In genomic region chr2:157439792-157440186, GRCh38 we compare ENCODE assay signal across 9 cellular contexts. TPM values are rescaled to one million over a fixed set of nuclear protein-coding genes. Genes with fewer than 3 reads are reported as not detected.
DNase-seq lines count a peak whose midpoint lies in the region; ATAC-seq and TF ChIP-seq lines count a peak whose summit lies in the region.
"Had no signal": no experiment of that assay in that cellular context is flagged by ENCODE, and none has a peak within 500 bp of the region (broad histone marks: within the 10 kb centered on the region; RNA-seq: fewer than 3 reads in every experiment).

No MANE protein-coding gene starts in this region.

- peak; percentile 78 for DNase-seq in activated effector memory CD4-positive, alpha-beta T cell treated with anti-CD3 and anti-CD28 coated beads, Interleukin-2, amount 50 U/mL, for 16 hours
- DNase-seq in activated effector memory CD4-positive, alpha-beta T cell treated with Interleukin-2 at 50 U/mL for 16 hours, result no peak
- DNase-seq in activated B cell treated with CpG ODN at 0.5 μM for 24 hours, result no peak
- no peak for DNase-seq in progenitor cell of endocrine pancreas (ENCODE audit: low spot score, unreplicated experiment)
- DNase-seq in amniotic stem cell (lab: John Stamatoyannopoulos, UW), result no peak
- DNase-seq in COLO829 (ENCODE audit: low spot score), result no peak
- DNase-seq in T-helper 9 cell, result no peak
- DNase-seq: heart right ventricle had no signal

- CTCF ChIA-PET in activated B cell treated with CpG ODN at 0.5 μM for 24 hours (lab: Charles Lee), result interaction anchor here (0.8 to 5.8 kb wide), 7 partner anchors 14 to 157 kb away, joined by 3 to 36 read pairs (median 3); partner anchors contain the start of gene ERMN

- no peaks in the 10 kb centered on the region for H3K27me3 Mint-ChIP-seq in activated B cell treated with CpG ODN at 0.5 μM for 24 hours
- H3K27me3 Mint-ChIP-seq in progenitor cell of endocrine pancreas, result no peaks in the 10 kb centered on the region

- POLR2A ChIA-PET in activated B cell treated with CpG ODN at 0.5 μM for 24 hours (lab: Charles Lee), result interaction anchor here (0.6 to 8.4 kb wide), 12 partner anchors 7 to 113 kb away, joined by 3 to 201 read pairs (median 6); no protein-coding TSS in a partner anchor

- H3K4me1 Mint-ChIP-seq in activated B cell treated with CpG ODN at 0.5 μM for 24 hours (peaks cover 74% of the 10 kb centered on the region), progenitor cell of endocrine pancreas (ENCODE audit: low read depth) (peaks cover 20% of the 10 kb centered on the region)

- ATAC-seq in HG03097 (IDR thresholded peaks at IDR 0.05; ENCODE audit: low FRiP score, unreplicated experiment), result peak; percentile 46
- ATAC-seq in activated B cell treated with CpG ODN at 0.5 μM for 24 hours (ENCODE audit: low read depth), result peak; percentile 35

- H3K36me3 Mint-ChIP-seq in activated B cell treated with CpG ODN at 0.5 μM for 24 hours (ENCODE audit: low read depth) (peaks cover 80% of the 10 kb centered on the region), progenitor cell of endocrine pancreas (ENCODE audit: insufficient read depth) (no peaks in the 10 kb centered on the region)

- H3K27ac Mint-ChIP-seq in activated B cell treated with CpG ODN at 0.5 μM for 24 hours (peak overlapping the region; percentile 96), progenitor cell of endocrine pancreas (peak overlapping the region; percentile 21)

- no peak for TF ChIP-seq CTCF in activated B cell treated with CpG ODN at 0.5 μM for 24 hours (IDR thresholded peaks at IDR 0.05)
- no peak for TF ChIP-seq CTCF in progenitor cell of endocrine pancreas (IDR thresholded peaks at IDR 0.05; ENCODE audit: unreplicated experiment)

- intact Hi-C loops in activated B cell treated with CpG ODN at 0.5 μM for 24 hours (cut with micrococcal nuclease), result loop anchor here (1.0 to 2.0 kb wide), 5 partner anchors 8 to 53 kb away; no protein-coding TSS in a partner anchor

- no peaks in the 10 kb centered on the region for H3K9me3 Mint-ChIP-seq in activated B cell treated with CpG ODN at 0.5 μM for 24 hours
- H3K9me3 Mint-ChIP-seq in progenitor cell of endocrine pancreas (ENCODE audit: low read depth), result no peaks in the 10 kb centered on the region

- peak overlapping the region; percentile 95 for H3K4me3 Mint-ChIP-seq in activated B cell treated with CpG ODN at 0.5 μM for 24 hours
- H3K4me3 Mint-ChIP-seq in progenitor cell of endocrine pancreas (ENCODE audit: low read depth), result no peak overlapping the region

RNA-seq across cellular contexts. Expression of gene CYTIP, which starts 4.1 kb away (rescaled TPM):
- total RNA-seq in activated B cell treated with CpG ODN at 0.5 μM for 24 hours, result 129 and 130 TPM in 2 replicates
- total RNA-seq in progenitor cell of endocrine pancreas, result 0.14 and 0.27 TPM in 2 replicates

Comparison
In these comparisons a context has a peak if more than half of its experiments do, and no peak if none do; other contexts are left out.
1. RNA of gene CYTIP, which starts 4.1 kb away (total RNA-seq): 129 to 130 TPM in activated B cell treated with CpG ODN at 0.5 μM for 24 hours; 0.14 to 0.27 TPM in progenitor cell of endocrine pancreas; every median in the first group is over 100 times any median in the second.